In genomic region chr16:4404247-4404966, GRCh38 we compare ENCODE assay signal across 8 cellular contexts. TPM values are rescaled to one million over a fixed set of nuclear protein-coding genes. Genes with fewer than 3 reads are reported as not detected.
DNase-seq lines count a peak whose midpoint lies in the region; ATAC-seq and TF ChIP-seq lines count a peak whose summit lies in the region.

No MANE protein-coding gene starts in this region.

- peaks cover 31% of the 10 kb centered on the region for H3K36me3 Mint-ChIP-seq in memory B cell

- H3K4me3 Mint-ChIP-seq in memory B cell, result no peak overlapping the region

- H3K9me3 ChIP-seq in body of pancreas, result no peaks in the 10 kb centered on the region

- DNase-seq in activated CD8-positive, alpha-beta memory T cell treated with anti-CD3 and anti-CD28 coated beads, Interleukin-2, amount 50 U/mL, for 48 hours, result peak; percentile 66
- no peak for DNase-seq in activated CD8-positive, alpha-beta memory T cell treated with anti-CD3 and anti-CD28 coated beads for 24 hours
- DNase-seq in NCI-H82 treated with DMSO at 0.1 percent for 48 hours (lab: John Stamatoyannopoulos, UW; ENCODE audit: unreplicated experiment), result peak; percentile 27
- DNase-seq in body of pancreas, result peak in 3 of 4 donors; percentile 47 to 61 (median 48)
- peak; percentile 64 for DNase-seq in memory B cell (ENCODE audit: low spot score in 2 of 2)
- DNase-seq in NOMO-1 treated with dmso at 0.1 percent for 144 hours (lab: John Stamatoyannopoulos, UW; ENCODE audit: unreplicated experiment), result no peak

- peak in 6 of 7 experiments; percentile 20 to 75 (median 38) for TF ChIP-seq CTCF in body of pancreas (IDR thresholded peaks at IDR 0.05)

- no peak overlapping the region for H3K27ac ChIP-seq in body of pancreas

- 68 to 81% methylated on average over 18 to 20 of the region's 20 CpGs for WGBS in body of pancreas, 2 donors

- H3K9me3 Mint-ChIP-seq in memory B cell, result no peaks in the 10 kb centered on the region

- H3K4me1 Mint-ChIP-seq in memory B cell, result peaks cover 22% of the 10 kb centered on the region

- H3K27me3 ChIP-seq in body of pancreas, result no peaks in the 10 kb centered on the region

- no peak for ATAC-seq in body of pancreas
- peak; percentile 35 for ATAC-seq in memory B cell (ENCODE audit: low read depth)
- ATAC-seq in HG03159 (IDR thresholded peaks at IDR 0.05; ENCODE audit: unreplicated experiment), result no peak
- ATAC-seq in GM19467 (IDR thresholded peaks at IDR 0.05; ENCODE audit: unreplicated experiment), result no peak

- H3K36me3 ChIP-seq in body of pancreas (replicated peaks in 1 of 2; ENCODE audit: insufficient read depth in 1 of 2, low read depth in 2 of 2), result no peaks in the 10 kb centered on the region

- H3K27ac Mint-ChIP-seq in memory B cell, result peak overlapping the region; percentile 88

- no peak for TF ChIP-seq POLR2A in body of pancreas (IDR thresholded peaks at IDR 0.05)

- no peak overlapping the region for H3K4me3 ChIP-seq in body of pancreas

- intact Hi-C loops in body of pancreas (cut with DNase I), result loop anchor here (10.0 kb wide), 2 partner anchors 110 to 210 kb away; no protein-coding TSS in a partner anchor

- H3K4me1 ChIP-seq in body of pancreas, result peaks cover 7% of the 10 kb centered on the region

- H3K27me3 Mint-ChIP-seq in memory B cell, result no peaks in the 10 kb centered on the region

RNA-seq across cellular contexts. Expression of gene CORO7, which starts 12.0 kb away (rescaled TPM):
- 10 to 100 TPM; 13.2 to 48.8 TPM for total RNA-seq in body of pancreas

RNA-seq across cellular contexts. Expression of gene DNAJA3, which starts 21.3 kb away (rescaled TPM):
- 10 to 100 TPM; 26.4 to 29.1 TPM for total RNA-seq in body of pancreas

RNA-seq across cellular contexts. Expression of gene VASN, which starts 32.8 kb away (rescaled TPM):
- total RNA-seq in body of pancreas, result 10 to 100 TPM; 14.3 to 22.1 TPM

RNA-seq across cellular contexts. Expression of gene PAM16, which starts 53.3 kb away (rescaled TPM):
- 10 to 100 TPM; 25.9 to 27.7 TPM for total RNA-seq in body of pancreas

Comparison
In these comparisons a context has a peak if more than half of its experiments do, and no peak if none do; other contexts are left out.
1. DNase-seq: peak in activated CD8-positive, alpha-beta memory T cell treated with anti-CD3 and anti-CD28 coated beads, Interleukin-2, amount 50 U/mL, for 48 hours (single experiment), NCI-H82 treated with DMSO at 0.1 percent for 48 hours (single experiment), body of pancreas (3 of 4) and memory B cell (2 of 2); none in activated CD8-positive, alpha-beta memory T cell treated with anti-CD3 and anti-CD28 coated beads for 24 hours (single experiment) and NOMO-1 treated with dmso at 0.1 percent for 144 hours (single experiment).